Comparison of ENCODE assay signal across 8 cellular contexts in genomic region chr3:196941846-196942225, GRCh38. TPM values are rescaled to one million over a fixed set of nuclear protein-coding genes. Genes with fewer than 3 reads are reported as not detected.
DNase-seq lines count a peak whose midpoint lies in the region; FAIRE-seq and TF ChIP-seq lines count a peak whose summit lies in the region.

No MANE protein-coding gene starts in this region.

- H3K4me1 Mint-ChIP-seq in dendritic cell treated with granulocyte-macrophage colony-stimulating factor and Interleukin-4, amounts not matched to agents 40 ng/mL and 50 ng/mL, for 4 days (ENCODE audit: low read depth): peaks cover 50% of the 10 kb centered on the region
- H3K4me1 Mint-ChIP-seq in mesothelial cell of epicardium: peaks cover 33% of the 10 kb centered on the region

- H3K27me3 Mint-ChIP-seq in dendritic cell treated with granulocyte-macrophage colony-stimulating factor and Interleukin-4, amounts not matched to agents 40 ng/mL and 50 ng/mL, for 4 days: no peaks in the 10 kb centered on the region
- no peaks in the 10 kb centered on the region for H3K27me3 Mint-ChIP-seq in mesothelial cell of epicardium (ENCODE audit: low read depth)

- POLR2A ChIA-PET in HEK293T (lab: Yijun Ruan, JAX): interaction anchor here (0.8 to 1.7 kb wide), 5 partner anchors 9 to 374 kb away, joined by 3 to 8 read pairs (median 5); partner anchors contain the start of genes FBXO45, PAK2, SENP5 and WDR53

- intact Hi-C loops in dendritic cell treated with granulocyte-macrophage colony-stimulating factor and Interleukin-4, amounts not matched to agents 40 ng/mL and 50 ng/mL, for 4 days (cut with micrococcal nuclease): loop anchor here (1.0 to 2.0 kb wide), 2 partner anchors 27 to 75 kb away; partner anchors contain the start of genes PIGZ and SENP5

- TF ChIP-seq POLR2A in GM12891 (IDR thresholded peaks at IDR 0.05; ENCODE audit: low read depth, low read length): no peak

- FAIRE-seq in GM12891 (lab: Jason Lieb, UNC): no peak

- H3K36me3 Mint-ChIP-seq in dendritic cell treated with granulocyte-macrophage colony-stimulating factor and Interleukin-4, amounts not matched to agents 40 ng/mL and 50 ng/mL, for 4 days (ENCODE audit: low read depth): peaks cover 81% of the 10 kb centered on the region
- H3K36me3 Mint-ChIP-seq in mesothelial cell of epicardium: peaks cover 20% of the 10 kb centered on the region

- no peak for TF ChIP-seq CTCF in mesothelial cell of epicardium (IDR thresholded peaks at IDR 0.05; ENCODE audit: unreplicated experiment)

- CTCF ChIA-PET in HEK293T (lab: Yijun Ruan, JAX): interaction anchor here (0.5 kb wide), 1 partner anchor 15 kb away, joined by 5 read pairs; no protein-coding TSS in a partner anchor

- peak; percentile 37 for DNase-seq in GM12891 (ENCODE audit: insufficient read length, low spot score)
- peak; percentile 11 for DNase-seq in HEK293T (ENCODE audit: extremely low spot score)
- DNase-seq in NAMALWA (ENCODE audit: low spot score): peak; percentile 65
- DNase-seq in activated CD4-positive, alpha-beta T cell treated with anti-CD3 and anti-CD28 coated beads for 48 hours: peak; percentile 79
- peak in 1 of 2 experiments; percentile 34 for DNase-seq in mesothelial cell of epicardium (ENCODE audit: low spot score in 2 of 2, unreplicated experiment in 2 of 2)
- DNase-seq in stimulated activated CD8-positive, alpha-beta memory T cell treated with anti-CD3 and anti-CD28 coated beads, Interleukin-2, amount 100 ng/mL, for 1 hour (ENCODE audit: low read depth in 2 of 2): peak; percentile 7 to 28
- no peak for DNase-seq in T1000 (lab: John Stamatoyannopoulos, UW)

- peak overlapping the region; percentile 87 for H3K4me3 Mint-ChIP-seq in dendritic cell treated with granulocyte-macrophage colony-stimulating factor and Interleukin-4, amounts not matched to agents 40 ng/mL and 50 ng/mL, for 4 days
- peak overlapping the region; percentile 91 for H3K4me3 Mint-ChIP-seq in mesothelial cell of epicardium

- H3K27ac Mint-ChIP-seq in dendritic cell treated with granulocyte-macrophage colony-stimulating factor and Interleukin-4, amounts not matched to agents 40 ng/mL and 50 ng/mL, for 4 days: peak overlapping the region; percentile 90
- H3K27ac Mint-ChIP-seq in mesothelial cell of epicardium: peak overlapping the region; percentile 97

- H3K9me3 Mint-ChIP-seq in dendritic cell treated with granulocyte-macrophage colony-stimulating factor and Interleukin-4, amounts not matched to agents 40 ng/mL and 50 ng/mL, for 4 days: no peaks in the 10 kb centered on the region
- H3K9me3 Mint-ChIP-seq in mesothelial cell of epicardium: no peaks in the 10 kb centered on the region

TF ChIP-seq in GM12891, 5 proteins besides CTCF, POLR2A, EP300 and RAD21:
- TF ChIP-seq PAX5 (IDR thresholded peaks at IDR 0.05; ENCODE audit: insufficient read depth, low read length, severe bottlenecking) (no peak), SPI1 (IDR thresholded peaks at IDR 0.05; ENCODE audit: low read depth, low read length) (no peak), POU2F2 (IDR thresholded peaks at IDR 0.05; ENCODE audit: low read depth, low read length) (no peak), POLR2AphosphoS5 (IDR thresholded peaks at IDR 0.05; ENCODE audit: low read depth, low read length) (no peak), TAF1 (IDR thresholded peaks at IDR 0.05; ENCODE audit: low read depth, low read length) (no peak)
TF ChIP-seq in GM12891: peak in this region for 0.

TF ChIP-seq in HEK293T, 16 proteins besides CTCF, POLR2A, EP300 and RAD21:
- TF ChIP-seq PKNOX1 (IDR thresholded peaks at IDR 0.05) (no peak), FOXA1 (IDR thresholded peaks at IDR 0.05) (no peak), LEF1 (IDR thresholded peaks at IDR 0.05; ENCODE audit: borderline replicate concordance) (no peak), NFRKB (IDR thresholded peaks at IDR 0.05) (no peak), L3MBTL2 (conservative IDR thresholded peaks at IDR 0.05) (no peak), ELF4 (IDR thresholded peaks at IDR 0.05) (no peak), CTBP1 (IDR thresholded peaks at IDR 0.05; ENCODE audit: borderline replicate concordance) (no peak)

RNA-seq across cellular contexts. Expression of gene NCBP2, which starts 0.5 kb away (rescaled TPM):
- 83.3 TPM for polyA plus RNA-seq in GM12891 (2012; ENCODE audit: low read depth, missing spikeins)
- 77.9 to 83.0 TPM (median 82.8 TPM) in 3 replicates for total RNA-seq in mesothelial cell of epicardium

RNA-seq across cellular contexts. Expression of gene PIGZ, which starts 26.8 kb away (rescaled TPM):
- 2.5 TPM for polyA plus RNA-seq in GM12891 (2012; ENCODE audit: low read depth, missing spikeins)
- total RNA-seq in mesothelial cell of epicardium: 0.70 to 0.91 TPM (median 0.74 TPM) in 3 replicates
